8 cellular contexts compared by ENCODE assay signal in the genomic region with DNA sequence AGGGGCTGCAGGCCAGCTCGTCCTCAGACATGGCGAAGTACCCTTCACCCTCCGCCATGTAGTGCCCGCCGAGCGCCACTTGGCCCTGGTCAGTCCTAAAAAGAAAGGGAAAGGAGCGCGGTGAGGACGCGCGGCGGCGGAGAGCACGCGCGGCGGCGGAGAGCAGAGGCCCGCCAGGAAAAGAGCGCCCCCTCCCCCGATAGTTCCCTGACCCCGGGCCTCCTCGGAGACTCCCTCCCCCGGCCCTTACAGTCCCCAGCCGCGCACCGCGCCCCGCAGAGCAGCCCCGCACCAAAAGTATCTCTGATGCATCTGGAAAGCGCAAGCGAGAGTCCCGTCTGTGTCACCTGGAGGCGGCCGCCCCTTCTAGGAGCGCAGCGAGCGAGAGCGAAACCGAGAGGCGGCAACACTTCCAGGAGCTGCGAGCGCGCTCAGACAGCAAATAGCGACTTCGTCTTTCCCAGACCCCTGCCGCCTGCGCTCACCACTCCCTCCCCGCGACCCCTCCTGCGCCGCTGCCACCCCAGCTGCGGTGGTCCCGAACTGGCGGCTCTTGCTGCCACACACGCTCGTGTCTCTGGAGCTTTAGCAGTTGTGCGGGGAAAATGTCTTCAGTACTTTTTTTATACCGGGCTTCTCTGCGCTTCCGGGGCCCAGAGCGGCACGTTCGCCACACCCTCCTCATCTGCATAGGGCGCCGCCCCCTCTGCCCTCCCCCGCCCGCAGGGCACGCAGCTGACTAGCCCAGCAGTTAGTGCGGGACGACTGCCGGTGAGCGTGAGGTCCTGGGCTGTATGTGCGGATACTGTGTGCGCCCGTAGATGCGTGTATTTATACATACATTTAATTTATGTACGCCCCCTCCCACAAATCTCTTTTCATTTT. TPM values are rescaled to one million over a fixed set of nuclear protein-coding genes. Genes with fewer than 3 reads are reported as not detected.
DNase-seq lines count a peak whose midpoint lies in the region; ATAC-seq, FAIRE-seq and TF ChIP-seq lines count a peak whose summit lies in the region.

A gene (minus strand): TSS at position 598 of the 885 bp plus-strand sequence. CDS start 540 bp downstream, at position 58.

- H3K4me1 Mint-ChIP-seq in activated naive CD8-positive, alpha-beta T cell (ENCODE audit: low read depth), result peaks cover 40% of the 10 kb centered on the region
- H3K4me1 Mint-ChIP-seq in glutamatergic neuron (ENCODE audit: low read depth, unreplicated experiment) (peaks cover 5% of the 10 kb centered on the region), osteocyte (ENCODE audit: unreplicated experiment) (peaks cover 48% of the 10 kb centered on the region)

- no peaks in the 10 kb centered on the region for H3K9me3 ChIP-seq in testis

- no peak for FAIRE-seq in H54 (lab: Jason Lieb, UNC)

- 0 to 1% methylated on average over 29 to 74 of the region's 78 CpGs for WGBS in testis, 2 donors

- no peak for TF ChIP-seq CTCF in glutamatergic neuron (IDR thresholded peaks at IDR 0.05; ENCODE audit: partially characterized antibody, unreplicated experiment)
- no peak for TF ChIP-seq CTCF in osteocyte (IDR thresholded peaks at IDR 0.05)
- no peak for TF ChIP-seq CTCF in testis (IDR thresholded peaks at IDR 0.05)

- intact Hi-C loops in testis (cut with DNase I; ENCODE audit: low total_unique reads), result no loop called here

- no peaks in the 10 kb centered on the region for H3K27me3 ChIP-seq in testis

- no peaks in the 10 kb centered on the region for H3K36me3 ChIP-seq in testis (ENCODE audit: low read depth, missing control alignments)

- DNase-seq in GF-D8 (lab: John Stamatoyannopoulos, UW) (peak; percentile 84), H54 (ENCODE audit: insufficient read length, low spot score) (peak; percentile 68), M059J (ENCODE audit: low read depth) (peak; percentile 96), glutamatergic neuron (peak; percentile 93), osteocyte (ENCODE audit: extremely low spot score, unreplicated experiment) (peak; percentile 96), testis (peak; percentile 97)

- TF ChIP-seq POLR2A in H54 (IDR thresholded peaks at IDR 0.05; ENCODE audit: low read depth, low read length) (peak; percentile 79), testis (IDR thresholded peaks at IDR 0.05) (peak; percentile 55)

- peak within 1 kb of the TSS; percentile 97 for H3K27ac ChIP-seq in testis

- H3K27ac Mint-ChIP-seq in activated naive CD8-positive, alpha-beta T cell, result peak within 1 kb of the TSS; percentile 84
- H3K27ac Mint-ChIP-seq in glutamatergic neuron (ENCODE audit: unreplicated experiment) (no peak within 1 kb of the TSS), osteocyte (ENCODE audit: unreplicated experiment) (peak within 1 kb of the TSS; percentile 99)

- peaks cover 3% of the 10 kb centered on the region for H3K36me3 Mint-ChIP-seq in activated naive CD8-positive, alpha-beta T cell
- H3K36me3 Mint-ChIP-seq in glutamatergic neuron (ENCODE audit: unreplicated experiment) (no peaks in the 10 kb centered on the region), osteocyte (ENCODE audit: unreplicated experiment) (peaks cover 30% of the 10 kb centered on the region)

- peak; percentile 87 for ATAC-seq in SK-N-SH treated with all-trans-retinoic acid at 6 μM for 48 hours

- H3K27me3 Mint-ChIP-seq in activated naive CD8-positive, alpha-beta T cell, result peaks cover 2% of the 10 kb centered on the region
- H3K27me3 Mint-ChIP-seq in glutamatergic neuron (ENCODE audit: unreplicated experiment), result peaks cover 4% of the 10 kb centered on the region
- no peaks in the 10 kb centered on the region for H3K27me3 Mint-ChIP-seq in osteocyte (ENCODE audit: unreplicated experiment)

- peak within 1 kb of the TSS; percentile 81 to 92 for H3K4me3 ChIP-seq in testis

- H3K4me3 Mint-ChIP-seq in activated naive CD8-positive, alpha-beta T cell, result peak within 1 kb of the TSS; percentile 81
- H3K4me3 Mint-ChIP-seq in glutamatergic neuron (ENCODE audit: unreplicated experiment) (peak within 1 kb of the TSS; percentile 98), osteocyte (ENCODE audit: unreplicated experiment) (peak within 1 kb of the TSS; percentile 92)

- no peaks in the 10 kb centered on the region for H3K4me1 ChIP-seq in testis

- no peaks in the 10 kb centered on the region for H3K9me3 Mint-ChIP-seq in activated naive CD8-positive, alpha-beta T cell (ENCODE audit: low read depth)
- H3K9me3 Mint-ChIP-seq in glutamatergic neuron (ENCODE audit: unreplicated experiment), result peaks cover 11% of the 10 kb centered on the region
- no peaks in the 10 kb centered on the region for H3K9me3 Mint-ChIP-seq in osteocyte (ENCODE audit: unreplicated experiment)

TF ChIP-seq in SK-N-SH treated with all-trans-retinoic acid at 6 μM for 48 hours, 23 proteins besides CTCF, POLR2A, EP300 and RAD21:
- TF ChIP-seq ZC3H10 (CRISPR knock-in tag; IDR thresholded peaks at IDR 0.05) (no peak), ARNTL (CRISPR knock-in tag; IDR thresholded peaks at IDR 0.05; ENCODE audit: borderline replicate concordance, low read depth) (no peak), ISL1 (CRISPR knock-in tag; IDR thresholded peaks at IDR 0.05) (no peak)
- TF ChIP-seq, protein P1, sequence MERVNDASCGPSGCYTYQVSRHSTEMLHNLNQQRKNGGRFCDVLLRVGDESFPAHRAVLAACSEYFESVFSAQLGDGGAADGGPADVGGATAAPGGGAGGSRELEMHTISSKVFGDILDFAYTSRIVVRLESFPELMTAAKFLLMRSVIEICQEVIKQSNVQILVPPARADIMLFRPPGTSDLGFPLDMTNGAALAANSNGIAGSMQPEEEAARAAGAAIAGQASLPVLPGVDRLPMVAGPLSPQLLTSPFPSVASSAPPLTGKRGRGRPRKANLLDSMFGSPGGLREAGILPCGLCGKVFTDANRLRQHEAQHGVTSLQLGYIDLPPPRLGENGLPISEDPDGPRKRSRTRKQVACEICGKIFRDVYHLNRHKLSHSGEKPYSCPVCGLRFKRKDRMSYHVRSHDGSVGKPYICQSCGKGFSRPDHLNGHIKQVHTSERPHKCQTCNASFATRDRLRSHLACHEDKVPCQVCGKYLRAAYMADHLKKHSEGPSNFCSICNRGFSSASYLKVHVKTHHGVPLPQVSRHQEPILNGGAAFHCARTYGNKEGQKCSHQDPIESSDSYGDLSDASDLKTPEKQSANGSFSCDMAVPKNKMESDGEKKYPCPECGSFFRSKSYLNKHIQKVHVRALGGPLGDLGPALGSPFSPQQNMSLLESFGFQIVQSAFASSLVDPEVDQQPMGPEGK (CRISPR knock-in tag; IDR thresholded peaks at IDR 0.05; ENCODE audit: borderline replicate concordance), result no peak
TF ChIP-seq in SK-N-SH treated with all-trans-retinoic acid at 6 μM for 48 hours: peak in this region for 0.

RNA-seq across cellular contexts. Expression of the gene that starts here (rescaled TPM):
- total RNA-seq in M059J (2014; rRNA removed; shearing (Covaris generic)), result 64.6 and 97.6 TPM in 2 replicates
- total RNA-seq in glutamatergic neuron (ENCODE audit: unreplicated experiment) (2.7 TPM), osteocyte (25.8 and 27.0 TPM in 2 replicates), testis (1 to 10 TPM; 7.0 to 9.2 TPM)
- polyA plus RNA-seq in testis (ENCODE audit: insufficient read depth, low read depth, low replicate concordance), result 9.2 TPM

Comparison
In these comparisons a context has a peak if more than half of its experiments do, and no peak if none do; other contexts are left out.
1. Peak in every context shown above with its lines: DNase-seq, ATAC-seq, H3K4me3 ChIP-seq and H3K27ac ChIP-seq.